Comparison of ENCODE assay signal across 8 cellular contexts in genomic region chr3:160956785-160957184, GRCh38.
DNase-seq lines count a peak whose midpoint lies in the region; ATAC-seq and TF ChIP-seq lines count a peak whose summit lies in the region.

No MANE protein-coding gene starts in this region.

- peak; percentile 47; the same call in 1 of the 2 replicates for TF ChIP-seq CTCF in Panc1 (IDR thresholded peaks at IDR 0.05)
- TF ChIP-seq CTCF in kidney epithelial cell (IDR thresholded peaks at IDR 0.05; ENCODE audit: insufficient read depth, low read length, poor library complexity, severe bottlenecking): peak; percentile 38

- H3K36me3 ChIP-seq in Panc1 (ENCODE audit: control insufficient read depth, insufficient read depth, low read length): no peaks in the 10 kb centered on the region
- H3K36me3 ChIP-seq in kidney epithelial cell (ENCODE audit: control insufficient read depth, insufficient read depth, low read length): no peaks in the 10 kb centered on the region

- H3K4me3 ChIP-seq in Panc1 (ENCODE audit: low read depth in 2 of 2, low read length in 2 of 2) (no peak overlapping the region), kidney epithelial cell (ENCODE audit: low read depth, low read length) (no peak overlapping the region)

- H3K27me3 ChIP-seq in Panc1 (ENCODE audit: control insufficient read depth, insufficient read depth, low read length) (no peaks in the 10 kb centered on the region), kidney epithelial cell (ENCODE audit: control insufficient read depth, insufficient read depth, low read length) (no peaks in the 10 kb centered on the region)

- H3K4me1 ChIP-seq in Panc1 (ENCODE audit: control insufficient read depth, insufficient read depth, low read length): no peaks in the 10 kb centered on the region

- POLR2A ChIA-PET in Panc1 (lab: Charles Lee): no interaction called here

- intact Hi-C loops in Panc1 (cut with micrococcal nuclease; ENCODE audit: unreplicated experiment): loop anchor here (10.0 kb wide), 1 partner anchor 468 kb away; no protein-coding TSS in a partner anchor

- H3K27ac ChIP-seq in Panc1 (ENCODE audit: low read length): no peak overlapping the region

- DNase-seq in NCI-H1694 (lab: John Stamatoyannopoulos, UW): peak; percentile 20
- DNase-seq in NCI-H1694 treated with DMSO at 0.1 percent for 48 hours (lab: John Stamatoyannopoulos, UW): no peak
- DNase-seq in Panc1 (ENCODE audit: low read depth, low spot score): no peak
- no peak for DNase-seq in kidney epithelial cell (ENCODE audit: low read depth)
- no peak for DNase-seq in SK-N-DZ (ENCODE audit: low spot score)
- no peak for DNase-seq in AG20443 (ENCODE audit: low spot score)

- in situ Hi-C loops in Panc1 (cut with HindIII; ENCODE audit: low pct_unique_long_range_greater_than_20kb, low sequenced_read_pairs): no loop called here

- CTCF ChIA-PET in Panc1 (lab: Charles Lee): interaction anchor here (0.5 to 0.9 kb wide), 4 partner anchors 12 to 471 kb away, joined by 3 to 6 read pairs (median 4); no protein-coding TSS in a partner anchor

- no peaks in the 10 kb centered on the region for H3K9me3 ChIP-seq in Panc1 (ENCODE audit: control insufficient read depth, insufficient read depth, low read depth, low read length)

- no TSS peak for BruUV-seq in Panc1 (replicated peaks; lab: Mats Ljungman, UMichigan)

- ATAC-seq in HG02759 (IDR thresholded peaks at IDR 0.05; ENCODE audit: unreplicated experiment): peak; percentile 81
- ATAC-seq in Panc1: peak; percentile 63; the same call in 1 of the 2 replicates
- ATAC-seq in GM21528 (IDR thresholded peaks at IDR 0.05; ENCODE audit: low FRiP score, unreplicated experiment): no peak
